ENCODE assay signal across 25 cellular contexts in genomic region chr12:105834496-105834895, GRCh38.
DNase-seq lines count a peak whose midpoint lies in the region; ATAC-seq, FAIRE-seq and TF ChIP-seq lines count a peak whose summit lies in the region.
"Had no signal": no experiment of that assay in that cellular context is flagged by ENCODE, and none has a peak within 500 bp of the region (broad histone marks: within the 10 kb centered on the region; RNA-seq: fewer than 3 reads in every experiment).

No MANE protein-coding gene starts in this region.

- DNase-seq in IMR-90 = no peak
- no peak for DNase-seq in bronchial epithelial cell (ENCODE audit: low read depth)
- no peak for DNase-seq in neuronal stem cell (ENCODE audit: low spot score)
- peak; percentile 19 to 21 for DNase-seq in thyroid gland
- DNase-seq in prostate gland (ENCODE audit: low spot score) = no peak
- DNase-seq in T-helper 1 cell = no peak
- DNase-seq in germinal center (ENCODE audit: low spot score) = no peak
- no peak for DNase-seq in natural killer cell
- DNase-seq: AML-193; Caco-2; Calu3; CD4-positive, alpha-beta T cell; CD8-positive, alpha-beta T cell; DND-41; EL; GDM1 had no signal

- H3K9ac ChIP-seq in IMR-90 (ENCODE audit: low read depth, low read length) (no peak overlapping the region), neuronal stem cell (ENCODE audit: low read depth, low read length, poor library complexity) (no peak overlapping the region)
- H3K9ac ChIP-seq: BLaER1 treated with 17β-estradiol and CSF1 and Interleukin-3, amounts not matched to agents 10 nM and 100 nM had no signal

- TF ChIP-seq CTCF in IMR-90 (conservative IDR thresholded peaks at IDR 0.05; ENCODE audit: low read depth, low read length) = no peak
- TF ChIP-seq CTCF in bronchial epithelial cell (IDR thresholded peaks at IDR 0.05; ENCODE audit: insufficient read depth, low read length, severe bottlenecking) = no peak
- TF ChIP-seq CTCF in thyroid gland (IDR thresholded peaks at IDR 0.05) = no peak
- no peak for TF ChIP-seq CTCF in prostate gland (IDR thresholded peaks at IDR 0.05)
- TF ChIP-seq CTCF in natural killer cell (IDR thresholded peaks at IDR 0.05) = no peak

- in situ Hi-C loops in IMR-90 (cut with MboI; ENCODE audit: low sequenced_read_pairs) = no loop called here

- H3K27me3 Mint-ChIP-seq in natural killer cell (ENCODE audit: low read depth in 2 of 2) = peaks cover 9 to 17% of the 10 kb centered on the region in 2 donors
- H3K27me3 Mint-ChIP-seq: B cell; CD4-positive, alpha-beta T cell had no signal

- BruUV-seq in IMR-90 (replicated peaks; lab: Mats Ljungman, UMichigan) = no TSS peak

- H3K27me3 ChIP-seq in IMR-90 (ENCODE audit: control insufficient read depth, insufficient read depth, low read length) (peaks cover 6% of the 10 kb centered on the region; the same call in 1 of the 2 replicates), bronchial epithelial cell (ENCODE audit: control insufficient read depth, insufficient read depth, low read length) (no peaks in the 10 kb centered on the region), neuronal stem cell (ENCODE audit: control insufficient read depth in 3 of 3, insufficient read depth in 3 of 3, low read depth in 1 of 3, low read length in 3 of 3) (no peaks in the 10 kb centered on the region), thyroid gland (no peaks in the 10 kb centered on the region), prostate gland (replicated peaks; ENCODE audit: insufficient read depth) (no peaks in the 10 kb centered on the region)
- H3K27me3 ChIP-seq: BLaER1 treated with 17β-estradiol and CSF1 and Interleukin-3, amounts not matched to agents 10 nM and 100 nM had no signal

- ATAC-seq in IMR-90 (ENCODE audit: low read depth) (no peak), natural killer cell (no peak)
- ATAC-seq: A549; CD8-positive, alpha-beta T cell; GM12878 had no signal

- H2BK120ac ChIP-seq in IMR-90 (ENCODE audit: low read depth, low read length) = no peak overlapping the region
- no peak overlapping the region for H2BK120ac ChIP-seq in neuronal stem cell (ENCODE audit: low read depth, low read length)

- H2BK12ac ChIP-seq in neuronal stem cell (ENCODE audit: low read length) = no peak overlapping the region

- peak overlapping the region; percentile 58 for H2AK9ac ChIP-seq in IMR-90 (replicated peaks; ENCODE audit: low read depth, low read length, poor library complexity)

- H2BK15ac ChIP-seq in IMR-90 (ENCODE audit: low read depth, low read length) (no peak overlapping the region), neuronal stem cell (ENCODE audit: low read length) (no peak overlapping the region)

- H4K8ac ChIP-seq in IMR-90 (ENCODE audit: low read depth in 2 of 2, low read length in 2 of 2) (no peak overlapping the region), neuronal stem cell (ENCODE audit: low read depth, low read length) (no peak overlapping the region)

- dilution Hi-C loops in IMR-90 (cut with HindIII; ENCODE audit: low sequenced_read_pairs, unreplicated experiment) = no loop called here

- no peak overlapping the region for H3K4me3 ChIP-seq in IMR-90 (ENCODE audit: insufficient read depth, low read depth, low read length)
- no peak overlapping the region for H3K4me3 ChIP-seq in bronchial epithelial cell (ENCODE audit: low read depth, low read length)
- H3K4me3 ChIP-seq in neuronal stem cell (ENCODE audit: low read length in 2 of 2) = no peak overlapping the region
- no peak overlapping the region for H3K4me3 ChIP-seq in thyroid gland (replicated peaks in 1 of 3)
- no peak overlapping the region for H3K4me3 ChIP-seq in prostate gland
- H3K4me3 ChIP-seq: A549; BLaER1 treated with 17β-estradiol and CSF1 and Interleukin-3, amounts not matched to agents 10 nM and 100 nM; GM12878 had no signal

- H3K23ac ChIP-seq in IMR-90 (ENCODE audit: low read depth, low read length) = no peak overlapping the region
- H3K23ac ChIP-seq in neuronal stem cell (ENCODE audit: low read depth, low read length, poor library complexity) = no peak overlapping the region

- H3K36me3 ChIP-seq in IMR-90 (ENCODE audit: control insufficient read depth, insufficient read depth, low read length) (no peaks in the 10 kb centered on the region), bronchial epithelial cell (ENCODE audit: control insufficient read depth, insufficient read depth, low read length) (no peaks in the 10 kb centered on the region), neuronal stem cell (replicated peaks in 1 of 2; ENCODE audit: control insufficient read depth in 2 of 2, insufficient read depth in 2 of 2, low read length in 2 of 2) (no peaks in the 10 kb centered on the region), thyroid gland (no peaks in the 10 kb centered on the region), prostate gland (no peaks in the 10 kb centered on the region)
- H3K36me3 ChIP-seq: BLaER1 treated with 17β-estradiol and CSF1 and Interleukin-3, amounts not matched to agents 10 nM and 100 nM had no signal

- no peak for TF ChIP-seq RAD21 in IMR-90 (IDR thresholded peaks at IDR 0.05; ENCODE audit: low read length)

- H3K4me1 ChIP-seq in IMR-90 (ENCODE audit: control insufficient read depth, insufficient read depth, low read length) (no peaks in the 10 kb centered on the region), neuronal stem cell (ENCODE audit: control insufficient read depth in 2 of 2, insufficient read depth in 1 of 2, low read depth in 1 of 2, low read length in 2 of 2) (peaks cover 0 to 2% of the 10 kb centered on the region in 2 donors), thyroid gland (no peaks in the 10 kb centered on the region), prostate gland (replicated peaks) (no peaks in the 10 kb centered on the region)
- H3K4me1 ChIP-seq: A549, Caco-2 had no signal

- H4K20me1 ChIP-seq in IMR-90 (ENCODE audit: insufficient read depth, low read length) = no peaks in the 10 kb centered on the region
- H4K20me1 ChIP-seq: BLaER1 treated with 17β-estradiol and CSF1 and Interleukin-3, amounts not matched to agents 10 nM and 100 nM had no signal

- H2BK5ac ChIP-seq in IMR-90 (ENCODE audit: low read depth, low read length, poor library complexity, severe bottlenecking) (no peak overlapping the region), neuronal stem cell (ENCODE audit: low read length) (no peak overlapping the region)

- no peaks in the 10 kb centered on the region for H3K9me3 Mint-ChIP-seq in natural killer cell
- H3K9me3 Mint-ChIP-seq: CD4-positive, alpha-beta T cell; CD8-positive, alpha-beta T cell had no signal

- H3K14ac ChIP-seq in IMR-90 (replicated peaks; ENCODE audit: low read depth, low read length) = no peak overlapping the region; the same call in 1 of the 2 replicates
- H3K14ac ChIP-seq in neuronal stem cell (ENCODE audit: low read length) = peak overlapping the region; percentile 15

- TF ChIP-seq POLR2A in IMR-90 (IDR thresholded peaks at IDR 0.05; ENCODE audit: low read depth, low read length) (no peak), thyroid gland (IDR thresholded peaks at IDR 0.05) (no peak), prostate gland (IDR thresholded peaks at IDR 0.05) (no peak)

- intact Hi-C loops in IMR-90 (cut with micrococcal nuclease) (no loop called here), thyroid gland (cut with DNase I) (no loop called here), prostate gland (cut with DNase I) (no loop called here), natural killer cell (cut with micrococcal nuclease) (no loop called here)

- FAIRE-seq in bronchial epithelial cell (lab: Jason Lieb, UNC) = peak; percentile 64
- FAIRE-seq: A549, D721Med, GM12878, GM12892, GM18507 had no signal

- POLR2A ChIA-PET in IMR-90 (lab: Charles Lee; ENCODE audit: unreplicated experiment) = no interaction called here

- H3K4me2 ChIP-seq in IMR-90 (ENCODE audit: low read depth, low read length) (no peak overlapping the region), neuronal stem cell (ENCODE audit: insufficient read depth, low read length, poor library complexity, severe bottlenecking) (no peak overlapping the region)
- H3K4me2 ChIP-seq: A549 had no signal

- no peak overlapping the region for H4K5ac ChIP-seq in IMR-90 (ENCODE audit: low read depth, low read length)

- H3K4ac ChIP-seq in IMR-90 (ENCODE audit: low read depth, low read length) = no peak overlapping the region
- no peak overlapping the region for H3K4ac ChIP-seq in neuronal stem cell (ENCODE audit: low read length)

- no peak overlapping the region for H3K18ac ChIP-seq in IMR-90 (ENCODE audit: low read depth, low read length)
- H3K18ac ChIP-seq in neuronal stem cell (ENCODE audit: low read length) = no peak overlapping the region

- H3K9me1 ChIP-seq in IMR-90 (ENCODE audit: insufficient read depth, low read length) = no peaks in the 10 kb centered on the region

- no peak overlapping the region for H3K4me3 Mint-ChIP-seq in natural killer cell
- H3K4me3 Mint-ChIP-seq: B cell; CD4-positive, alpha-beta T cell; CD8-positive, alpha-beta T cell had no signal

- H3K79me1 ChIP-seq in IMR-90 (ENCODE audit: low read depth in 1 of 2, low read length in 2 of 2) (no peaks in the 10 kb centered on the region), neuronal stem cell (ENCODE audit: low read depth, low read length) (no peaks in the 10 kb centered on the region)

- no peak overlapping the region for H2AK5ac ChIP-seq in IMR-90 (ENCODE audit: low read depth, low read length)
- no peak overlapping the region for H2AK5ac ChIP-seq in neuronal stem cell (ENCODE audit: low read depth, low read length)

- no peaks in the 10 kb centered on the region for H3K36me3 Mint-ChIP-seq in natural killer cell
- H3K36me3 Mint-ChIP-seq: CD8-positive, alpha-beta T cell had no signal

- no peak overlapping the region for H3K27ac ChIP-seq in IMR-90 (ENCODE audit: insufficient read depth, low read length)
- H3K27ac ChIP-seq in neuronal stem cell (replicated peaks; ENCODE audit: low read length) = no peak overlapping the region
- H3K27ac ChIP-seq in thyroid gland = no peak overlapping the region
- no peak overlapping the region for H3K27ac ChIP-seq in prostate gland
- H3K27ac ChIP-seq: 22Rv1, A549, C4-2B had no signal

- CTCF ChIA-PET in IMR-90 (lab: Yijun Ruan, JAX) = no interaction called here

- no peak overlapping the region; the same call in 1 of the 2 replicates for H2BK20ac ChIP-seq in IMR-90 (ENCODE audit: low read depth, low read length)

- H3K9me3 ChIP-seq in IMR-90 (ENCODE audit: control insufficient read depth, insufficient read depth, low read length) = no peaks in the 10 kb centered on the region
- no peaks in the 10 kb centered on the region for H3K9me3 ChIP-seq in neuronal stem cell (replicated peaks in 1 of 2; ENCODE audit: control insufficient read depth in 2 of 2, insufficient read depth in 1 of 2, low read depth in 1 of 2, low read length in 2 of 2)
- H3K9me3 ChIP-seq in thyroid gland = no peaks in the 10 kb centered on the region
- no peaks in the 10 kb centered on the region for H3K9me3 ChIP-seq in prostate gland
- H3K9me3 ChIP-seq: A549; BLaER1 treated with 17β-estradiol and CSF1 and Interleukin-3, amounts not matched to agents 10 nM and 100 nM; Caco-2 had no signal

- no peak overlapping the region for H3K56ac ChIP-seq in IMR-90 (ENCODE audit: extremely low read depth, insufficient read depth, low read length)

- H2AFZ ChIP-seq in IMR-90 (replicated peaks; ENCODE audit: low read length, poor library complexity) = no peak overlapping the region
- H2AFZ ChIP-seq in neuronal stem cell (ENCODE audit: low read length) = no peak overlapping the region

- WGBS in IMR-90 (ENCODE audit: extremely low coverage in 2 of 2, insufficient read length in 1 of 2), 2 experiments = no CpG with 5 or more reads among the region's 2 CpGs
- no CpG with 5 or more reads among the region's 2 CpGs for WGBS in neuronal stem cell (ENCODE audit: extremely low coverage in 2 of 2, insufficient read length in 2 of 2, insufficient replicate concordance in 1 of 2), 2 donors
- WGBS in thyroid gland, 2 donors = 91 to 96% methylated on average over 2 of the region's 2 CpGs
- WGBS in prostate gland = 90% methylated on average over 2 of the region's 2 CpGs

- H4K91ac ChIP-seq in IMR-90 (ENCODE audit: insufficient read depth, low read depth, low read length) (no peak overlapping the region), neuronal stem cell (ENCODE audit: low read depth, low read length, poor library complexity) (no peak overlapping the region)

- H3K27ac Mint-ChIP-seq in natural killer cell = no peak overlapping the region
- H3K27ac Mint-ChIP-seq: B cell; CD4-positive, alpha-beta T cell; CD8-positive, alpha-beta T cell had no signal

- H3K4me1 Mint-ChIP-seq in natural killer cell = no peaks in the 10 kb centered on the region
- H3K4me1 Mint-ChIP-seq: B cell had no signal

Comparison
In these comparisons a context has a peak if more than half of its experiments do, and no peak if none do; other contexts are left out.
1. DNase-seq: peak in thyroid gland (2 of 2); none in IMR-90 (single experiment), bronchial epithelial cell (single experiment), neuronal stem cell (single experiment), prostate gland (single experiment), T-helper 1 cell (0 of 5), germinal center (single experiment) and natural killer cell (single experiment).